ENCODE assay signal across 19 cellular contexts in the genomic region with DNA sequence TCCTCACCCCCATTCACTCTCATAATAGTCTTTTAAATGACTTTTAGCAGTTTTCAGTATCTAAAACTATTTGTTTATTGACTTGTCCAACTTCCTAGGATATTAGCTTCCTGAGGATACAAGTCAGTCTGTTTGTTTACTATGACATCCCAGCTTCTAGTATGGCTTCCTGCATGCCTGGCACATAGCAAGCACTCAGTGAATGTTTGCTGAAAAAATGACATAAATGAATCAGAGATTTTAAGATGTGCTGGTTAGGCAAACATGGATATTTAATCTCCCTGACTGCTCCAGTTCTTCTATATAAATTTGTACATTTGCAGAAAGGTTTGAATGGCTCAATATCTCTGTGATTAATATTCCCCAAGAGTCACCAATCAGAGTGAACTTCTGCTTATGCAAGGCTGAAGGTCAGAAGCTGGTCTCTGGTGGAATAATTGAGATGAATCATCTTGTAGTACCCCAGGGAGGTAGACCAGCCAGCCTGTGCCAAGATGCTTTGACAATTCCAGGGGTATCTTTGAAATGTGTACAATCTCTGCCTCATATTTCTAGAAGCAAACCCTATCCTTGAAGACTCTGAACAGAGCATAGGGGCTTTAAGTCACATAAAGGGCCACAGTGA.
"Had no signal": no experiment of that assay in that cellular context is flagged by ENCODE, and none has a peak within 500 bp of the region (broad histone marks: within the 10 kb centered on the region; RNA-seq: fewer than 3 reads in every experiment).

No MANE protein-coding gene starts in this region.

- DNase-seq: activated CD4-positive, alpha-beta T cell treated with anti-CD3 and anti-CD28 coated beads, Interleukin-2, amount 10 ng/mL, durations not matched to agents 24 days and 14 days; activated CD8-positive, alpha-beta T cell treated with anti-CD3 and anti-CD28 coated beads for 36 hours; activated gamma-delta T cell; anterior cingulate cortex; body of pancreas; caudate nucleus; effector CD4-positive, alpha-beta T cell; foreskin melanocyte; left lung; midbrain; stimulated activated CD4-positive, alpha-beta T cell treated with anti-CD3 and anti-CD28 coated beads, Interleukin-2, amount 100 ng/mL, for 24 hours; stomach; T-helper 9 cell had no signal

- H3K4me3 ChIP-seq: body of pancreas, left lung, skin epidermis, stomach, suprapubic skin, tibial nerve had no signal

- H3K36me3 ChIP-seq: left lung, stomach, suprapubic skin, tibial nerve had no signal

- ATAC-seq: activated CD4-positive, CD25-positive, alpha-beta regulatory T cell treated with anti-CD3 and anti-CD28 coated beads, Interleukin-2, amount 50 U/mL, for 24 hours; activated CD8-positive, alpha-beta T cell treated with anti-CD3 and anti-CD28 coated beads for 36 hours; body of pancreas; left lung; natural killer cell treated with Interleukin-12 subunit alpha and Interleukin-12 subunit beta and Interleukin-15 and Interleukin-18, amount 100 ng/mL, for 72 hours; stimulated activated effector memory CD8-positive, alpha-beta T cell treated with anti-CD3 and anti-CD28 coated beads, Interleukin-12 subunit alpha, Interleukin-12 subunit beta, amount 100 ng/mL, for 72 hours had no signal

- H3K4me1 ChIP-seq: body of pancreas, left lung, stomach, suprapubic skin had no signal

- H3K27ac ChIP-seq: body of pancreas, left lung, skin epidermis, stomach, suprapubic skin, tibial nerve had no signal

- H3K9me3 ChIP-seq: body of pancreas, left lung, stomach, suprapubic skin, tibial nerve had no signal

- H3K27me3 ChIP-seq: body of pancreas, left lung, stomach, suprapubic skin, tibial nerve had no signal
